ENCODE assay signal across 10 cellular contexts in the genomic region with DNA sequence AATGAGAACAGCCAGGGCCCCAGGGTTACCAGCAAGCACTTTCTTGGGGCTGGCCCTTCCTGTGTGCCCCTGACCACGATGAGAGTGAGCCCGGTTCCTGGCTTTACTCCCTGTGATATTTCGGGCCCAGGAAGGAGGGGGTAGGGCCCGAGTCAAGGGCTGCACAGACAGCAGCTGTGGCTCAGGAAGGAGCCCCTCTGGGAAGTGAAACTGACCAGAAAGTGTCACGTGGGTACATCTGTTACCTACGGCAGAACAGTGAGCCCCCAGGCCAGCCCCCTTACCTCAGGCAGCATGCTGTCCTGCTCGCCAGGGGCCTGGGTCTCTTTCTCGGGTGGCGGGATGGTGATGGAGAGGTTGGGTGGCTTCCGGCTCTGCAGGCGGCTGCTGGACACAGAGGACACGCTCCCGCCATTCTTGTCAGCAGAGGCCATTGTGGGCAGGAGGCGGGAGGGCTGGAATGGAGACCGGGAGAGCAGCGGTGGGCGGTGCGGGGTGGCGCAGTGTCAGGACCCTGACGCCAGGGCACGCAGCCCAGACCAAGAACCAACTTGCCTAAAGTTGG. TPM values are rescaled to one million over a fixed set of nuclear protein-coding genes. Genes with fewer than 3 reads are reported as not detected.
DNase-seq lines count a peak whose midpoint lies in the region; ATAC-seq and TF ChIP-seq lines count a peak whose summit lies in the region.
"Had no signal": no experiment of that assay in that cellular context is flagged by ENCODE, and none has a peak within 500 bp of the region (broad histone marks: within the 10 kb centered on the region; RNA-seq: fewer than 3 reads in every experiment).

No MANE protein-coding gene starts in this region.

- H3K4me1 ChIP-seq in ectodermal cell (ENCODE audit: control insufficient read depth, insufficient read depth, low read length) (no peaks in the 10 kb centered on the region), stomach (peaks cover 0 to 15% (median 0%) of the 10 kb centered on the region in 4 donors)

- DNase-seq in stomach (no peak), ureter (ENCODE audit: low spot score) (no peak), Calu3 (no peak), DMS79 treated with DMSO at 0.1 percent for 48 hours (lab: John Stamatoyannopoulos, UW) (no peak)
- no peak for DNase-seq in activated CD4-positive, alpha-beta T cell treated with anti-CD3 and anti-CD28 coated beads, Interleukin-2, amount 50 U/mL, for 1 hour

- 89 to 91% methylated on average over 21 of the region's 21 CpGs for whole genome bisulfite sequencing in ectodermal cell, 2 experiments
- 75 to 87% (median 84%) methylated on average over 21 of the region's 21 CpGs for WGBS in stomach, 5 donors

- no peak for TF ChIP-seq POLR2A in stomach (IDR thresholded peaks at IDR 0.05)

- no TSS peak for BruUV-seq in Calu3 (replicated peaks; lab: Mats Ljungman, UMichigan)

- H3K27me3 ChIP-seq in ectodermal cell (ENCODE audit: control insufficient read depth, insufficient read depth, low read length, poor library complexity, severe bottlenecking) (no peaks in the 10 kb centered on the region), stomach (no peaks in the 10 kb centered on the region)

- no peak for TF ChIP-seq EP300 in stomach (IDR thresholded peaks at IDR 0.05)

- CTCF ChIA-PET in Calu3 (lab: Charles Lee): no interaction called here

- H3K27ac ChIP-seq in ectodermal cell (ENCODE audit: insufficient read depth, low read depth, low read length, poor library complexity, severe bottlenecking): peak overlapping the region; percentile 40
- H3K27ac ChIP-seq in stomach: peak overlapping the region in 3 of 5 donors; percentile 42 to 67 (median 64)
- H3K27ac ChIP-seq: SK-N-MC had no signal

- no peaks in the 10 kb centered on the region for H3K27me3 Mint-ChIP-seq in Calu3 (ENCODE audit: unreplicated experiment)

- TF ChIP-seq CTCF in stomach (IDR thresholded peaks at IDR 0.05) (no peak), Calu3 (IDR thresholded peaks at IDR 0.05; ENCODE audit: unreplicated experiment) (no peak)

- no peaks in the 10 kb centered on the region for H3K4me1 Mint-ChIP-seq in Calu3 (ENCODE audit: low read depth, unreplicated experiment)

- ATAC-seq in GM19395 (IDR thresholded peaks at IDR 0.05; ENCODE audit: unreplicated experiment) (peak; percentile 74), HG03196 (IDR thresholded peaks at IDR 0.05; ENCODE audit: unreplicated experiment) (peak; percentile 50)

- peaks cover 18% of the 10 kb centered on the region for H3K36me3 Mint-ChIP-seq in Calu3 (ENCODE audit: insufficient read depth, unreplicated experiment)

- no peak overlapping the region for H3K4me3 Mint-ChIP-seq in Calu3 (ENCODE audit: low read depth, unreplicated experiment)

- H3K27ac Mint-ChIP-seq in Calu3 (ENCODE audit: unreplicated experiment): no peak overlapping the region

- H3K9me3 Mint-ChIP-seq in Calu3 (ENCODE audit: low read depth, unreplicated experiment): no peaks in the 10 kb centered on the region

- H3K4me3 ChIP-seq in ectodermal cell (ENCODE audit: insufficient read depth, low read depth, low read length) (no peak overlapping the region), stomach (peak overlapping the region in 1 of 4 donors; percentile 19)
- H3K4me3 ChIP-seq: SK-N-MC had no signal

- H3K9me3 ChIP-seq in ectodermal cell (ENCODE audit: control insufficient read depth, low read length) (no peaks in the 10 kb centered on the region), stomach (no peaks in the 10 kb centered on the region)

- no peaks in the 10 kb centered on the region for H3K36me3 ChIP-seq in ectodermal cell (ENCODE audit: control insufficient read depth, insufficient read depth, low read length)
- peaks cover 0 to 43% (median 35%) of the 10 kb centered on the region in 4 donors for H3K36me3 ChIP-seq in stomach

- intact Hi-C loops in stomach (cut with DNase I; ENCODE audit: low total_unique reads): no loop called here
- intact Hi-C loops in Calu3 (cut with micrococcal nuclease; ENCODE audit: unreplicated experiment): no loop called here

RNA-seq across cellular contexts. Expression of gene AANAT, which starts 13.8 kb away (rescaled TPM):
- 0.59 TPM for polyA plus RNA-seq in ectodermal cell (2013, experiment 1 of 4)
- polyA plus RNA-seq in ectodermal cell (2013, experiment 2 of 4): not detected
- not detected for polyA plus RNA-seq in ectodermal cell (2013, experiment 3 of 4)
- polyA plus RNA-seq in ectodermal cell (2013, experiment 4 of 4): 1.0 TPM
- total RNA-seq in stomach: not detected
- polyA plus RNA-seq in stomach: under 1 TPM in 1 of 3 donors, not detected in 2; 0.44 TPM
- total RNA-seq in ureter: not detected
- total RNA-seq in Calu3 (2022): not detected in 2 replicates
- total RNA-seq: fibroblast of villous mesenchyme had no signal

RNA-seq across cellular contexts. Expression of gene RHBDF2, which starts 20.1 kb away (rescaled TPM):
- 6.6 TPM for polyA plus RNA-seq in ectodermal cell (2013, experiment 1 of 4)
- polyA plus RNA-seq in ectodermal cell (2013, experiment 2 of 4): 9.4 TPM
- polyA plus RNA-seq in ectodermal cell (2013, experiment 3 of 4): 4.8 TPM
- polyA plus RNA-seq in ectodermal cell (2013, experiment 4 of 4): 5.3 TPM
- total RNA-seq in stomach (100 to 1,000 TPM in 2 of 5 donors, 10 to 100 TPM in 3; 16.9 to 175 (median 43.8) TPM), ureter (41.6 TPM), Calu3 (2022) (47.7 and 47.9 TPM in 2 replicates)
- polyA plus RNA-seq in stomach: 10 to 100 TPM in 1 of 3 donors, 1 to 10 TPM in 2; 4.6 to 17.5 (median 9.2) TPM

RNA-seq across cellular contexts. Expression of gene UBE2O, which starts 28.2 kb away (rescaled TPM):
- 54.6 TPM for polyA plus RNA-seq in ectodermal cell (2013, experiment 1 of 4)
- 49.0 TPM for polyA plus RNA-seq in ectodermal cell (2013, experiment 2 of 4)
- polyA plus RNA-seq in ectodermal cell (2013, experiment 3 of 4): 38.8 TPM
- polyA plus RNA-seq in ectodermal cell (2013, experiment 4 of 4): 44.9 TPM
- total RNA-seq in stomach: 10 to 100 TPM in 4 of 5 donors, 1 to 10 TPM in 1; 9.9 to 32.7 (median 17.9) TPM
- 1 to 10 TPM; 4.6 to 7.2 (median 6.1) TPM for polyA plus RNA-seq in stomach
- total RNA-seq in ureter: 30.3 TPM
- total RNA-seq in Calu3 (2022): 29.0 and 34.4 TPM in 2 replicates

RNA-seq across cellular contexts. Expression of gene CYGB, which starts 56.3 kb away (rescaled TPM):
- 0.61 TPM for polyA plus RNA-seq in ectodermal cell (2013, experiment 1 of 4)
- polyA plus RNA-seq in ectodermal cell (2013, experiment 2 of 4): 0.73 TPM
- 1.4 TPM for polyA plus RNA-seq in ectodermal cell (2013, experiment 3 of 4)
- 1.4 TPM for polyA plus RNA-seq in ectodermal cell (2013, experiment 4 of 4)
- 10 to 100 TPM in 3 of 5 donors, 1 to 10 TPM in 1, not detected in 1; 6.8 to 40.4 (median 28.4) TPM for total RNA-seq in stomach
- 100 to 1,000 TPM in 1 of 3 donors, 10 to 100 TPM in 1, 1 to 10 TPM in 1; 9.9 to 101 (median 65.1) TPM for polyA plus RNA-seq in stomach
- total RNA-seq in ureter: 24.6 TPM
- total RNA-seq in Calu3 (2022): not detected in 2 replicates

RNA-seq across cellular contexts. Expression of gene PRCD, which starts 58.7 kb away (rescaled TPM):
- not detected for polyA plus RNA-seq in ectodermal cell (2013, experiment 1 of 4)
- 0.27 TPM for polyA plus RNA-seq in ectodermal cell (2013, experiment 2 of 4)
- polyA plus RNA-seq in ectodermal cell (2013, experiment 3 of 4): 0.85 TPM
- 0.57 TPM for polyA plus RNA-seq in ectodermal cell (2013, experiment 4 of 4)
- total RNA-seq in stomach (1 to 10 TPM in 1 of 5 donors, under 1 TPM in 1, not detected in 3; 0.72 to 5.7 TPM), ureter (11.5 TPM), Calu3 (2022) (not detected in 2 replicates)
- 10 to 100 TPM in 1 of 3 donors, 1 to 10 TPM in 2; 3.6 to 12.2 (median 4.2) TPM for polyA plus RNA-seq in stomach
